In genomic region chr2:80086831-80087230, GRCh38 we compare ENCODE assay signal across 16 cellular contexts.
DNase-seq lines count a peak whose midpoint lies in the region; ATAC-seq, FAIRE-seq and TF ChIP-seq lines count a peak whose summit lies in the region.
"Had no signal": no experiment of that assay in that cellular context is flagged by ENCODE, and none has a peak within 500 bp of the region (broad histone marks: within the 10 kb centered on the region; RNA-seq: fewer than 3 reads in every experiment).

No MANE protein-coding gene starts in this region.

- H3K4me3 ChIP-seq in WI38 (ENCODE audit: low read depth, low read length) (no peak overlapping the region), gastroesophageal sphincter (no peak overlapping the region)

- no peak overlapping the region for H3K27ac ChIP-seq in gastroesophageal sphincter

- peaks cover 31% of the 10 kb centered on the region for H3K4me1 Mint-ChIP-seq in HFFc6 (ENCODE audit: low read depth)

- peaks cover 2% of the 10 kb centered on the region for H3K27me3 ChIP-seq in gastroesophageal sphincter

- H3K9me3 ChIP-seq in gastroesophageal sphincter: no peaks in the 10 kb centered on the region

- H3K27me3 Mint-ChIP-seq in HFFc6 (ENCODE audit: insufficient read depth): no peaks in the 10 kb centered on the region
- H3K27me3 Mint-ChIP-seq: activated CD8-positive, alpha-beta T cell treated with anti-CD3 and anti-CD28 coated beads for 36 hours; CD4-positive, alpha-beta T cell had no signal

- TF ChIP-seq CTCF in HFFc6 (IDR thresholded peaks at IDR 0.05): peak; percentile 71
- peak; percentile 21; the same call in 1 of the 2 replicates for TF ChIP-seq CTCF in WI38 (IDR thresholded peaks at IDR 0.05; ENCODE audit: low read depth, low read length)
- no peak for TF ChIP-seq CTCF in gastroesophageal sphincter (IDR thresholded peaks at IDR 0.05)

- H3K36me3 Mint-ChIP-seq in HFFc6 (ENCODE audit: low read depth): no peaks in the 10 kb centered on the region

- WGBS in gastroesophageal sphincter (ENCODE audit: low coverage in 1 of 2), 2 donors: 33 to 50% methylated on average over 2 of the region's 2 CpGs

- no peak for ATAC-seq in gastroesophageal sphincter
- ATAC-seq: activated CD8-positive, alpha-beta T cell treated with anti-CD3 and anti-CD28 coated beads for 36 hours; left ventricle myocardium superior had no signal

- H3K4me1 ChIP-seq in gastroesophageal sphincter: no peaks in the 10 kb centered on the region

- H3K27ac Mint-ChIP-seq in HFFc6: peak overlapping the region; percentile 73
- H3K27ac Mint-ChIP-seq: activated CD8-positive, alpha-beta T cell treated with anti-CD3 and anti-CD28 coated beads for 36 hours; CD4-positive, alpha-beta T cell; T-helper 1 cell treated with Interleukin-12 subunit alpha and Interleukin-12 subunit beta and Interleukin-4 antibody, amounts not matched to agents 30 μg/mL and 1 μg/mL, for 36 hours had no signal

- no peaks in the 10 kb centered on the region for H3K36me3 ChIP-seq in gastroesophageal sphincter

- H3K9me3 Mint-ChIP-seq in HFFc6: no peaks in the 10 kb centered on the region
- H3K9me3 Mint-ChIP-seq: activated CD8-positive, alpha-beta T cell treated with anti-CD3 and anti-CD28 coated beads for 36 hours; CD4-positive, alpha-beta T cell had no signal

- DNase-seq in AG08395 (ENCODE audit: low spot score): peak; percentile 87
- peak; percentile 90 for DNase-seq in HFFc6
- peak; percentile 61 for DNase-seq in hepatic stellate cell (ENCODE audit: low spot score)
- DNase-seq in frontal cortex (ENCODE audit: low spot score in 2 of 2): no peak
- DNase-seq in GM12891 (ENCODE audit: insufficient read length, low spot score): no peak
- DNase-seq in ecto neural progenitor cell (ENCODE audit: low spot score): no peak
- DNase-seq: activated CD8-positive, alpha-beta T cell treated with anti-CD3 and anti-CD28 coated beads for 36 hours; activated naive CD4-positive, alpha-beta T cell; CD4-positive, alpha-beta T cell; left ventricle myocardium superior; NCI-H1105; stimulated activated naive CD4-positive, alpha-beta T cell had no signal

- FAIRE-seq in frontal cortex (lab: Jason Lieb, UNC): no peak
- no peak for FAIRE-seq in GM12891 (lab: Jason Lieb, UNC)
- FAIRE-seq: H54 had no signal

- TF ChIP-seq POLR2A in GM12891 (IDR thresholded peaks at IDR 0.05; ENCODE audit: low read depth, low read length) (no peak), gastroesophageal sphincter (IDR thresholded peaks at IDR 0.05) (no peak)

- H3K4me3 Mint-ChIP-seq in HFFc6: no peak overlapping the region
- H3K4me3 Mint-ChIP-seq: activated CD8-positive, alpha-beta T cell treated with anti-CD3 and anti-CD28 coated beads for 36 hours; CD4-positive, alpha-beta T cell; T-helper 1 cell treated with Interleukin-12 subunit alpha and Interleukin-12 subunit beta and Interleukin-4 antibody, amounts not matched to agents 30 μg/mL and 1 μg/mL, for 36 hours had no signal

- TF ChIP-seq EP300 in gastroesophageal sphincter (IDR thresholded peaks at IDR 0.05): no peak

TF ChIP-seq in GM12891, 5 proteins besides CTCF, POLR2A, EP300 and RAD21:
- TF ChIP-seq PAX5 (IDR thresholded peaks at IDR 0.05; ENCODE audit: insufficient read depth, low read length, severe bottlenecking) (no peak), SPI1 (IDR thresholded peaks at IDR 0.05; ENCODE audit: low read depth, low read length) (no peak), TAF1 (IDR thresholded peaks at IDR 0.05; ENCODE audit: low read depth, low read length) (no peak), POU2F2 (IDR thresholded peaks at IDR 0.05; ENCODE audit: low read depth, low read length) (no peak), POLR2AphosphoS5 (IDR thresholded peaks at IDR 0.05; ENCODE audit: low read depth, low read length) (no peak)

Comparison
In these comparisons a context has a peak if more than half of its experiments do, and no peak if none do; other contexts are left out.
1. DNase-seq: peak in AG08395 (single experiment), HFFc6 (single experiment) and hepatic stellate cell (single experiment); none in frontal cortex (0 of 2), GM12891 (single experiment) and ecto neural progenitor cell (single experiment).
2. CTCF ChIP-seq: peak in HFFc6 (single experiment) and WI38 (single experiment); none in gastroesophageal sphincter (0 of 4).